ENCODE assay signal across 8 cellular contexts in genomic region chr1:162696286-162696862, GRCh38.
A peak's percentile ranks its signal among the peaks of the same experiment; 100 is the strongest.
DNase-seq lines count a peak whose midpoint lies in the region; ATAC-seq and TF ChIP-seq lines count a peak whose summit lies in the region.

No MANE protein-coding gene starts in this region.

- peak overlapping the region; percentile 42; the same call in 1 of the 2 replicates for H2AFZ ChIP-seq in PC-9

- ATAC-seq in GM21529 (IDR thresholded peaks at IDR 0.05; ENCODE audit: unreplicated experiment) = no peak

- no TSS peak for BruUV-seq in PC-9 (replicated peaks; lab: Mats Ljungman, UMichigan)

- no peaks in the 10 kb centered on the region for H4K20me1 ChIP-seq in PC-9 (ENCODE audit: insufficient read depth)

- no peak overlapping the region for H3K9ac ChIP-seq in muscle layer of colon (ENCODE audit: low read length)

- WGBS in esophagus squamous epithelium, 2 donors = 0 to 20% methylated on average over 3 to 5 of the region's 5 CpGs

- H3K27me3 ChIP-seq in PC-9 (ENCODE audit: insufficient read depth, low read depth) (no peaks in the 10 kb centered on the region), esophagus squamous epithelium (no peaks in the 10 kb centered on the region), muscle layer of colon (ENCODE audit: control insufficient read depth in 1 of 2, insufficient read depth in 2 of 2, low read length in 2 of 2) (no peaks in the 10 kb centered on the region)

- peak overlapping the region; percentile 74 for H3K4me2 ChIP-seq in PC-9

- H3K4me3 ChIP-seq in PC-9 (peak overlapping the region; percentile 34; the same call in 1 of the 2 replicates), esophagus squamous epithelium (peak overlapping the region in 1 of 4 donors; percentile 2), muscle layer of colon (ENCODE audit: low read depth in 1 of 2, low read length in 2 of 2) (no peak overlapping the region)

- CTCF ChIA-PET in PC-9 (lab: Charles Lee) = no interaction called here

- peak overlapping the region; percentile 50 for H3K27ac ChIP-seq in PC-9
- H3K27ac ChIP-seq in esophagus squamous epithelium = peak overlapping the region; percentile 69 to 86 (median 80)
- peak overlapping the region; percentile 93 for H3K27ac ChIP-seq in muscle layer of colon (ENCODE audit: low read depth, low read length)

- no peak for TF ChIP-seq POLR2A in esophagus squamous epithelium (IDR thresholded peaks at IDR 0.05)

- TF ChIP-seq CTCF in PC-9 (conservative IDR thresholded peaks at IDR 0.05) (no peak), esophagus squamous epithelium (IDR thresholded peaks at IDR 0.05) (no peak), GM10266 (IDR thresholded peaks at IDR 0.05; ENCODE audit: control insufficient read depth, insufficient read depth, low read depth, missing control alignments) (no peak)

- no peaks in the 10 kb centered on the region for H3K9me2 ChIP-seq in PC-9 (ENCODE audit: insufficient read depth)

- H3K4me1 ChIP-seq in PC-9 (replicated peaks; ENCODE audit: insufficient read depth) (peaks cover 31% of the 10 kb centered on the region), esophagus squamous epithelium (peaks cover 17 to 55% (median 36%) of the 10 kb centered on the region in 3 donors), muscle layer of colon (ENCODE audit: insufficient read depth, low read length) (peaks cover 88% of the 10 kb centered on the region)

- H3F3A ChIP-seq in PC-9 (ENCODE audit: insufficient read depth, low read depth) = peaks cover 8% of the 10 kb centered on the region; the same call in 1 of the 2 replicates

- H3K36me3 ChIP-seq in PC-9 (ENCODE audit: low read depth) = no peaks in the 10 kb centered on the region
- H3K36me3 ChIP-seq in esophagus squamous epithelium = no peaks in the 10 kb centered on the region
- H3K36me3 ChIP-seq in muscle layer of colon (ENCODE audit: insufficient read depth, low read length) = no peaks in the 10 kb centered on the region

- intact Hi-C loops in PC-9 (cut with micrococcal nuclease; ENCODE audit: unreplicated experiment) (loop anchor here (2.0 kb wide), 1 partner anchor 18 kb away; no protein-coding TSS in a partner anchor), esophagus squamous epithelium (cut with DNase I) (no loop called here)

- H3K9me3 ChIP-seq in PC-9 (ENCODE audit: insufficient read depth, low read depth) (no peaks in the 10 kb centered on the region), esophagus squamous epithelium (no peaks in the 10 kb centered on the region), muscle layer of colon (ENCODE audit: low read length) (no peaks in the 10 kb centered on the region)

- peak; percentile 51 for DNase-seq in HS-27A (ENCODE audit: low read depth)
- DNase-seq in PC-9 = peak; percentile 65 to 81
- DNase-seq in esophagus squamous epithelium (lab: John Stamatoyannopoulos, UW) = no peak
- DNase-seq in GM10266 (ENCODE audit: extremely low spot score) = no peak
- DNase-seq in activated CD4-positive, alpha-beta T cell treated with anti-CD3 and anti-CD28 coated beads for 1 hour = no peak
- DNase-seq in AML-193 (lab: John Stamatoyannopoulos, UW) = no peak

- POLR2A ChIA-PET in PC-9 (lab: Charles Lee; ENCODE audit: unreplicated experiment) = interaction anchor here (0.6 to 0.9 kb wide), 3 partner anchors 31 to 472 kb away, joined by 3 to 11 read pairs (median 6); partner anchors contain the start of gene HSD17B7

- no peaks in the 10 kb centered on the region for H3K79me2 ChIP-seq in PC-9 (ENCODE audit: low read depth)

Comparison
In these comparisons a context has a peak if more than half of its experiments do, and no peak if none do; other contexts are left out.
1. DNase-seq: peak in HS-27A (single experiment) and PC-9 (2 of 2); none in esophagus squamous epithelium (single experiment), GM10266 (single experiment), activated CD4-positive, alpha-beta T cell treated with anti-CD3 and anti-CD28 coated beads for 1 hour (single experiment) and AML-193 (0 of 2).
2. Peak in every context shown above with its lines, with median percentiles within 50 percentile points of each other: H3K27ac ChIP-seq.